ENCODE assay signal across 30 cellular contexts in genomic region chr2:121279476-121279875, GRCh38. TPM values are rescaled to one million over a fixed set of nuclear protein-coding genes. Genes with fewer than 3 reads are reported as not detected.
"Had no signal": no experiment of that assay in that cellular context is flagged by ENCODE, and none has a peak within 500 bp of the region (broad histone marks: within the 10 kb centered on the region; RNA-seq: fewer than 3 reads in every experiment).

No MANE protein-coding gene starts in this region.

- H3K4me3 ChIP-seq: heart left ventricle, left lung, lower lobe of right lung, neural progenitor cell, right atrium auricular region, smooth muscle cell, stomach, thoracic aorta, tibial artery, upper lobe of right lung had no signal

- H3K9me3 ChIP-seq: heart left ventricle, left lung, lower lobe of right lung, neutrophil, right atrium auricular region, stomach, thoracic aorta, tibial artery, upper lobe of right lung had no signal

- H3K9ac ChIP-seq: neural progenitor cell, parathyroid adenoma had no signal

- DNase-seq: heart left ventricle; hypothalamus; islet precursor cell; kidney glomerular epithelial cell; left cardiac atrium; left lung; lower lobe of right lung; mammary epithelial cell; mesenchymal stem cell; naive B cell; natural killer cell; nephron progenitor cell; occipital lobe; stimulated activated CD4-positive, alpha-beta T cell treated with anti-CD3 and anti-CD28 coated beads, Interleukin-1b, Interleukin-23, amount 100 ng/mL, for 48 hours; stimulated activated CD4-positive, alpha-beta T cell treated with anti-CD3 and anti-CD28 coated beads, Interleukin-2, amount 100 ng/mL, for 48 hours; stimulated activated naive B cell treated with anti-CD40 and anti-IgM and Interleukin-4, amounts not matched to agents 10 μg/mL and 1 μg/mL and 100 μg/mL, for 72 hours; stimulated activated naive CD8-positive, alpha-beta T cell treated with anti-CD3 and anti-CD28 coated beads, Interleukin-15, Interleukin-2, amounts not matched to agents 100 U/mL and 50 U/mL, for 24 hours; stomach; tibial artery; upper lobe of right lung had no signal

- H3K4me1 ChIP-seq: lower lobe of right lung, neural progenitor cell, parathyroid adenoma had no signal

- H3K36me3 ChIP-seq: heart left ventricle, left lung, lower lobe of right lung, neural progenitor cell, neutrophil, right atrium auricular region, thoracic aorta, upper lobe of right lung had no signal

- H3K27me3 ChIP-seq: right atrium auricular region had no signal

- ATAC-seq: heart left ventricle; left cardiac atrium; left lung; lower lobe of right lung; natural killer cell; sciatic nerve; stimulated activated naive B cell treated with anti-CD40 and anti-IgM and Interleukin-4, amounts not matched to agents 10 μg/mL and 1 μg/mL and 100 μg/mL, for 72 hours; stimulated activated naive CD8-positive, alpha-beta T cell treated with anti-CD3 and anti-CD28 coated beads, Interleukin-15, Interleukin-2, amounts not matched to agents 100 U/mL and 50 U/mL, for 24 hours; upper lobe of right lung had no signal

- FAIRE-seq: urothelium cell line had no signal

- H3K27ac ChIP-seq: heart left ventricle, left lung, lower lobe of right lung, neural progenitor cell, neutrophil, parathyroid adenoma, right atrium auricular region, stomach, thoracic aorta, tibial artery, upper lobe of right lung had no signal

RNA-seq across cellular contexts. Expression of gene TFCP2L1, which starts 5.5 kb away (rescaled TPM):
- total RNA-seq: osteocyte, pulmonary artery endothelial cell had no signal
- polyA plus RNA-seq: smooth muscle cell had no signal
